In the genomic region with DNA sequence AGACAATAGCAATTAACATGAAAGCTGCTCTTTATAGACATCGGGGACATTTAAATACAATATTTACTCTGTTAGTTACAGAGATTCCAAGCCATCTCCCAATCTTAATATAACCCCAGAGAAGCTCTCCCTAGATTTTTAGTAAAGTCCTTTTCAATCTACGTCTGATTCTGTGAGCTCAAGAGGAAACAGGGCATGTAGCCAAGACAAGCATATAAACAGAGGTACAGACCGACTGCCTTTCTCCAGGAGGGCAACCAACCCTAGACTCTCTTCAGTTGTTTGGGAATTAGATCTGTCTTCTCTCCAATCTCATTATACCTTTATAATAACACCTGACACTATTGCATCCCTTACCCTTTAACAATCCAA, we compare ENCODE assay signal across 11 cellular contexts. TPM values are rescaled to one million over a fixed set of nuclear protein-coding genes. Genes with fewer than 3 reads are reported as not detected.
DNase-seq lines count a peak whose midpoint lies in the region; ATAC-seq and TF ChIP-seq lines count a peak whose summit lies in the region.
"Had no signal": no experiment of that assay in that cellular context is flagged by ENCODE, and none has a peak within 500 bp of the region (broad histone marks: within the 10 kb centered on the region; RNA-seq: fewer than 3 reads in every experiment).

No MANE protein-coding gene starts in this region.

- peaks cover 16% of the 10 kb centered on the region for H3K4me1 Mint-ChIP-seq in glutamatergic neuron (ENCODE audit: low read depth, unreplicated experiment)

- TF ChIP-seq CTCF in astrocyte of the cerebellum (IDR thresholded peaks at IDR 0.05; ENCODE audit: low read depth, low read length, missing control alignments) (no peak), glutamatergic neuron (IDR thresholded peaks at IDR 0.05; ENCODE audit: partially characterized antibody, unreplicated experiment) (no peak)

- ATAC-seq in GM18861 (IDR thresholded peaks at IDR 0.05; ENCODE audit: unreplicated experiment), result no peak
- ATAC-seq: mucosa of descending colon had no signal

- in situ Hi-C loops in astrocyte of the cerebellum (cut with HindIII; ENCODE audit: low sequenced_read_pairs), result no loop called here

- H3K27ac Mint-ChIP-seq in glutamatergic neuron (ENCODE audit: unreplicated experiment), result no peak overlapping the region
- H3K27ac Mint-ChIP-seq: activated naive CD8-positive, alpha-beta T cell had no signal

- peaks cover 34% of the 10 kb centered on the region for H3K4me1 ChIP-seq in stomach smooth muscle (ENCODE audit: control insufficient read depth, insufficient read depth, low read length)
- no peaks in the 10 kb centered on the region for H3K4me1 ChIP-seq in effector memory CD4-positive, alpha-beta T cell (ENCODE audit: control insufficient read depth, insufficient read depth, low read length, poor library complexity, severe bottlenecking)

- peaks cover 2% of the 10 kb centered on the region for H3K9me3 Mint-ChIP-seq in glutamatergic neuron (ENCODE audit: unreplicated experiment)

- no peaks in the 10 kb centered on the region for H3K27me3 ChIP-seq in stomach smooth muscle (ENCODE audit: control insufficient read depth in 1 of 2, insufficient read depth in 2 of 2, low read length in 2 of 2)
- H3K27me3 ChIP-seq in effector memory CD4-positive, alpha-beta T cell (replicated peaks; ENCODE audit: control insufficient read depth, insufficient read depth, low read length, poor library complexity, severe bottlenecking), result no peaks in the 10 kb centered on the region

- H3K27me3 Mint-ChIP-seq in glutamatergic neuron (ENCODE audit: unreplicated experiment), result peaks cover 2% of the 10 kb centered on the region

- peak overlapping the region; percentile 70 for H3K27ac ChIP-seq in stomach smooth muscle (ENCODE audit: low read length)
- H3K27ac ChIP-seq in effector memory CD4-positive, alpha-beta T cell (ENCODE audit: insufficient read depth, low read length, poor library complexity, severe bottlenecking), result no peak overlapping the region

- peak overlapping the region in 1 of 2 donors; percentile 57 for H3K9ac ChIP-seq in stomach smooth muscle (ENCODE audit: low read length in 2 of 2)

- H3K4me3 ChIP-seq in astrocyte of the cerebellum (ENCODE audit: low read depth, low read length) (no peak overlapping the region), stomach smooth muscle (ENCODE audit: low read length in 2 of 2) (no peak overlapping the region)
- H3K4me3 ChIP-seq in effector memory CD4-positive, alpha-beta T cell (ENCODE audit: insufficient read depth, low read depth, low read length, poor library complexity, severe bottlenecking), result no peak overlapping the region
- H3K4me3 ChIP-seq: mucosa of descending colon had no signal

- H3K36me3 ChIP-seq in stomach smooth muscle (ENCODE audit: control insufficient read depth in 2 of 2, insufficient read depth in 2 of 2, low read length in 2 of 2), result no peaks in the 10 kb centered on the region
- no peaks in the 10 kb centered on the region for H3K36me3 ChIP-seq in effector memory CD4-positive, alpha-beta T cell (ENCODE audit: control insufficient read depth, insufficient read depth, low read length)

- no peak overlapping the region for H3K4me3 Mint-ChIP-seq in glutamatergic neuron (ENCODE audit: unreplicated experiment)
- H3K4me3 Mint-ChIP-seq: activated naive CD8-positive, alpha-beta T cell had no signal

- no peaks in the 10 kb centered on the region for H3K36me3 Mint-ChIP-seq in glutamatergic neuron (ENCODE audit: unreplicated experiment)
- H3K36me3 Mint-ChIP-seq: activated naive CD8-positive, alpha-beta T cell had no signal

- H3K9me3 ChIP-seq in stomach smooth muscle (ENCODE audit: control insufficient read depth in 2 of 2, low read length in 2 of 2), result no peaks in the 10 kb centered on the region
- H3K9me3 ChIP-seq in effector memory CD4-positive, alpha-beta T cell (ENCODE audit: control insufficient read depth, low read length), result no peaks in the 10 kb centered on the region
- H3K9me3 ChIP-seq: mucosa of descending colon had no signal

- DNase-seq in NCI-H1092 (lab: John Stamatoyannopoulos, UW) (peak; percentile 67), astrocyte of the cerebellum (ENCODE audit: low read depth) (peak; percentile 40), iris pigment epithelial cell (ENCODE audit: low read depth) (peak; percentile 80), 8988T (no peak), glutamatergic neuron (no peak)
- DNase-seq in effector memory CD4-positive, alpha-beta T cell, result no peak
- DNase-seq: activated CD4-positive, alpha-beta T cell treated with anti-CD3 and anti-CD28 coated beads for 4 hours had no signal

RNA-seq across cellular contexts. Expression of gene TMTC1, which starts 57.4 kb away (rescaled TPM):
- total RNA-seq in glutamatergic neuron (ENCODE audit: unreplicated experiment), result 1.4 TPM

Comparison
In these comparisons a context has a peak if more than half of its experiments do, and no peak if none do; other contexts are left out.
1. DNase-seq: peak in NCI-H1092 (single experiment), astrocyte of the cerebellum (single experiment) and iris pigment epithelial cell (single experiment); none in 8988T (single experiment), effector memory CD4-positive, alpha-beta T cell (0 of 3) and glutamatergic neuron (single experiment).